In the genomic region with DNA sequence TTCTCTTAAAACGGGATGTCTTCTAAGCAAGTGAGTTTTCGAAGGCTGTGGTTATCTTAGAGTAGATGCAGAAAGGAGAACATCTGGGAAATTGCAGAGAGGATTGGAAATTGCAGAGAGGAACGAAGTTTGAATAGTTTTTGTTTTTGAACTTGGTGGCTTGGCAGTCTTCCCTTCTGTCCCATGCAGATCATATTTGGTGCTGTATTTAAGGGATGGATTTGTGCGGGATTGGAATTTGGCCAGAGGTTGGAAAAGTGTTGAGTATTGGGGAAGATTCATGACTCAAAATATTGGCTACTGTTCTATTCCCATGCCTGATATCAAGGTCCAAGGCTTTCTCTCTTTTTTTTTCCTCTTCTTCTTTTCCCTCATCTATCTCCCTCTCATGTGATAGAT, we compare ENCODE assay signal across 15 cellular contexts.
"Had no signal": no experiment of that assay in that cellular context is flagged by ENCODE, and none has a peak within 500 bp of the region (broad histone marks: within the 10 kb centered on the region; RNA-seq: fewer than 3 reads in every experiment).

No MANE protein-coding gene starts in this region.

- H3K4me3 ChIP-seq: left lung, lower lobe of right lung, pancreas, smooth muscle cell had no signal

- H3K9me3 Mint-ChIP-seq: dendritic cell treated with granulocyte-macrophage colony-stimulating factor and Interleukin-4, amounts not matched to agents 40 ng/mL and 50 ng/mL, for 4 days; effector memory CD8-positive, alpha-beta T cell; immature natural killer cell had no signal

- H3K27ac Mint-ChIP-seq: dendritic cell treated with granulocyte-macrophage colony-stimulating factor and Interleukin-4, amounts not matched to agents 40 ng/mL and 50 ng/mL, for 4 days; effector memory CD8-positive, alpha-beta T cell; immature natural killer cell; naive B cell; progenitor cell of endocrine pancreas had no signal

- H3K9me3 ChIP-seq: left lung, lower lobe of right lung, pancreas had no signal

- H3K27me3 Mint-ChIP-seq: dendritic cell treated with granulocyte-macrophage colony-stimulating factor and Interleukin-4, amounts not matched to agents 40 ng/mL and 50 ng/mL, for 4 days; effector memory CD8-positive, alpha-beta T cell; progenitor cell of endocrine pancreas had no signal

- H3K27me3 ChIP-seq: foreskin keratinocyte, left lung, pancreas had no signal

- DNase-seq: effector memory CD8-positive, alpha-beta T cell; foreskin keratinocyte; immature natural killer cell; left lung; lower lobe of right lung; mesenchymal stem cell; midbrain; naive B cell; stimulated activated CD4-positive, alpha-beta T cell treated with anti-CD3 and anti-CD28 coated beads, Interleukin-2, amount 100 ng/mL, for 48 hours; stimulated activated naive CD4-positive, alpha-beta T cell treated with Interleukin-2 at 50 U/mL for 16 hours; trophoblast cell had no signal

- H3K4me1 Mint-ChIP-seq: immature natural killer cell, naive B cell had no signal

- H3K4me3 Mint-ChIP-seq: dendritic cell treated with granulocyte-macrophage colony-stimulating factor and Interleukin-4, amounts not matched to agents 40 ng/mL and 50 ng/mL, for 4 days; effector memory CD8-positive, alpha-beta T cell; immature natural killer cell; naive B cell had no signal

- ATAC-seq: effector memory CD8-positive, alpha-beta T cell; foreskin keratinocyte; left lung; lower lobe of right lung had no signal

- H3K36me3 Mint-ChIP-seq: immature natural killer cell, naive B cell had no signal

- H3K27ac ChIP-seq: foreskin keratinocyte, lower lobe of right lung, pancreas had no signal

- H3K4me1 ChIP-seq: foreskin keratinocyte had no signal

- H3K36me3 ChIP-seq: left lung, lower lobe of right lung, pancreas had no signal
